Comparison of ENCODE assay signal across 8 cellular contexts in genomic region chr9:116083837-116084236, GRCh38.
"Had no signal": no experiment of that assay in that cellular context is flagged by ENCODE, and none has a peak within 500 bp of the region (broad histone marks: within the 10 kb centered on the region; RNA-seq: fewer than 3 reads in every experiment).

No MANE protein-coding gene starts in this region.

- H3K4me1 ChIP-seq: HAP-1 had no signal

- H2AFZ ChIP-seq: GM23338 had no signal

- FAIRE-seq: HTR-8/SVneo had no signal

- H3K27ac ChIP-seq: KMS-11 had no signal

- ATAC-seq: GM23338, HCT116 had no signal

- H3K36me3 ChIP-seq: HAP-1 had no signal

- H3K9ac ChIP-seq: KMS-11 had no signal

- H3K4me3 ChIP-seq: GM23338, HAP-1 had no signal

- H3K9me3 ChIP-seq: HAP-1 had no signal

- DNase-seq: H7, HFFc6, KBM-7 had no signal

- H3K4me2 ChIP-seq: GM23338, KMS-11 had no signal
